ENCODE assay signal across 18 cellular contexts in the genomic region with DNA sequence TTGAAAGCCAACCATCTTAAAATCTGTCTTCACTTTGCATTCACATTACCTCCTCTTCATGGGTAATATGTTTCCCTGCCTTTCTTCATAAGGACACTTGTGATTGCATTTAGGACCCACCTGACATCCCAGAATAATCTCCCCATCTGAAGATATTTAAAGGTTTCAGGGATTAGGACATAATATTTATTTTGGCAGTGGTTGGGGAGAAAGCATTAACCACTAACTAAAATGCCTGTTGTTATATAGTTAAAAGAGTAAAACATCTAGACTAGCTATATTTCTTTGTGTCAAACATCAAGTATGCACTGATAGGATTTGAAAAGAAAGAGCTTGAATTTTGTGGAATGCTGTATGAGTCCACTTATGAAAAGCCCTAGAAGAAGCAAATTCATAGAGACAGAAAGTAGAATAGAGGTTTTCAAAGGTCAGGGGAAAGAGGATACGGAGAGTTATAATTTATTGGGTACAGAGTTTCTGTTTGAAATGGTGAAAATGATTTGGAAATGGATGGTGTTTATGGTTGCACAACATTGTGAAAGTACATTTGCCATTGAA.
DNase-seq lines count a peak whose midpoint lies in the region; ATAC-seq, FAIRE-seq and TF ChIP-seq lines count a peak whose summit lies in the region.
"Had no signal": no experiment of that assay in that cellular context is flagged by ENCODE, and none has a peak within 500 bp of the region (broad histone marks: within the 10 kb centered on the region; RNA-seq: fewer than 3 reads in every experiment).

No MANE protein-coding gene starts in this region.

- H3K23ac ChIP-seq in mesenchymal stem cell (ENCODE audit: low read length in 2 of 2), result no peak overlapping the region

- BruUV-seq in K562 (replicated peaks; lab: Mats Ljungman, UMichigan), result no TSS peak

- H3K79me1 ChIP-seq in mesenchymal stem cell (replicated peaks; ENCODE audit: low read length, poor library complexity, severe bottlenecking), result no peaks in the 10 kb centered on the region

- H3K4me3 ChIP-seq in adipocyte (ENCODE audit: low read length), result peak overlapping the region; percentile 28
- no peak overlapping the region for H3K4me3 ChIP-seq in K562
- H3K4me3 ChIP-seq in mesenchymal stem cell (ENCODE audit: insufficient read depth in 1 of 2, low read depth in 1 of 2, low read length in 2 of 2), result no peak overlapping the region
- H3K4me3 ChIP-seq: HAP-1 had no signal

- H3K9me1 ChIP-seq in K562 (ENCODE audit: control insufficient read depth, insufficient read depth, low read length), result no peaks in the 10 kb centered on the region

- H3K4me2 ChIP-seq in K562 (ENCODE audit: insufficient read depth, low read length), result no peak overlapping the region
- no peak overlapping the region for H3K4me2 ChIP-seq in mesenchymal stem cell (ENCODE audit: low read length, poor library complexity, severe bottlenecking)

- no peak overlapping the region for H3K27ac ChIP-seq in K562 (ENCODE audit: extremely low read depth, low read depth, low read length)
- no peak overlapping the region for H3K27ac ChIP-seq in mesenchymal stem cell (ENCODE audit: low read length, poor library complexity, severe bottlenecking)

- peak overlapping the region; percentile 46 for H3K9ac ChIP-seq in adipocyte (ENCODE audit: low read length)
- no peak overlapping the region for H3K9ac ChIP-seq in K562 (ENCODE audit: insufficient read depth in 1 of 2, low read depth in 2 of 2, low read length in 2 of 2)
- H3K9ac ChIP-seq in mesenchymal stem cell (ENCODE audit: low read length), result no peak overlapping the region

- no peak for TF ChIP-seq POLR2A in K562 (conservative IDR thresholded peaks at IDR 0.05)

- H2BK12ac ChIP-seq in mesenchymal stem cell (ENCODE audit: low read length in 2 of 2), result no peak overlapping the region

- no peak for ATAC-seq in K562
- ATAC-seq in sciatic nerve, result peak; percentile 46

- intact Hi-C loops in K562 (cut with micrococcal nuclease), result no loop called here
- intact Hi-C loops in sciatic nerve (cut with DNase I), result no loop called here

- TF ChIP-seq EP300 in K562 (IDR thresholded peaks at IDR 0.05; ENCODE audit: low read length), result no peak

- in situ Hi-C loops in K562 (cut with MboI), result no loop called here

- FAIRE-seq in K562 (lab: Jason Lieb, UNC), result no peak
- FAIRE-seq: G401.6, GM12892, H54 had no signal

- H2BK5ac ChIP-seq in mesenchymal stem cell (ENCODE audit: low read depth, low read length, poor library complexity, severe bottlenecking), result no peak overlapping the region

- no peak overlapping the region for H4K91ac ChIP-seq in mesenchymal stem cell (ENCODE audit: low read length)

- TF ChIP-seq CTCF in K562 (IDR thresholded peaks at IDR 0.05 in 2 of 3, conservative IDR thresholded peaks at IDR 0.05 in 1 of 3; ENCODE audit: insufficient read depth in 2 of 3, low read depth in 1 of 3, low read length in 3 of 3), result no peak

- H2AFZ ChIP-seq in K562 (ENCODE audit: low read depth, low read length) (no peak overlapping the region), mesenchymal stem cell (ENCODE audit: low read depth, low read length) (no peak overlapping the region)

- H3K4me1 ChIP-seq in adipocyte (ENCODE audit: control insufficient read depth, insufficient read depth, low read length) (peaks cover 15% of the 10 kb centered on the region), K562 (replicated peaks in 1 of 2; ENCODE audit: control insufficient read depth in 2 of 2, insufficient read depth in 2 of 2, low read length in 2 of 2) (no peaks in the 10 kb centered on the region), mesenchymal stem cell (ENCODE audit: control insufficient read depth, insufficient read depth, low read depth, low read length) (no peaks in the 10 kb centered on the region)
- H3K4me1 ChIP-seq: HAP-1 had no signal

- no peak for TF ChIP-seq RAD21 in K562 (CRISPR knock-in tag; conservative IDR thresholded peaks at IDR 0.05 in 1 of 2, IDR thresholded peaks at IDR 0.05 in 1 of 2)

- no peak overlapping the region for H2BK15ac ChIP-seq in mesenchymal stem cell (ENCODE audit: low read depth, poor library complexity, severe bottlenecking)

- POLR2A ChIA-PET in K562 (lab: Yijun Ruan, JAX), result no interaction called here

- no peaks in the 10 kb centered on the region for H4K20me1 ChIP-seq in K562 (replicated peaks; ENCODE audit: control insufficient read depth, insufficient read depth, low read length)

- H3K9me3 ChIP-seq in adipocyte (ENCODE audit: control insufficient read depth, low read length) (no peaks in the 10 kb centered on the region), K562 (replicated peaks; ENCODE audit: control insufficient read depth, insufficient read depth, low read depth, low read length) (no peaks in the 10 kb centered on the region), mesenchymal stem cell (ENCODE audit: control insufficient read depth, low read length) (no peaks in the 10 kb centered on the region)
- H3K9me3 ChIP-seq: HAP-1 had no signal

- 0% methylated on average over 1 of the region's 1 CpG for WGBS in K562 (ENCODE audit: insufficient coverage, low coverage, missing lambda C conversion rate)
- WGBS in mesenchymal stem cell, result 88% methylated on average over 1 of the region's 1 CpG

- DNase-seq in adipocyte (ENCODE audit: low read depth) (no peak), K562 (ENCODE audit: extremely low read depth in 1 of 4, low spot score in 3 of 4) (no peak), mesenchymal stem cell (peak; percentile 16), sciatic nerve (ENCODE audit: low spot score) (no peak), D341Med (ENCODE audit: low spot score) (no peak), putamen (ENCODE audit: low spot score) (no peak)
- DNase-seq: C1 segment of cervical spinal cord; Calu3; CD4-positive, alpha-beta memory T cell; COR-L47; DMS153; DND-41; GOT3; HFFc6 had no signal

- no peak overlapping the region for H2AK5ac ChIP-seq in mesenchymal stem cell (ENCODE audit: low read length, severe bottlenecking)

- no peak overlapping the region for H2BK120ac ChIP-seq in mesenchymal stem cell (ENCODE audit: low read depth, low read length)

- H3K36me3 ChIP-seq in adipocyte (ENCODE audit: control insufficient read depth, insufficient read depth, low read length, severe bottlenecking) (no peaks in the 10 kb centered on the region), K562 (ENCODE audit: control insufficient read depth, insufficient read depth, low read length) (no peaks in the 10 kb centered on the region), mesenchymal stem cell (ENCODE audit: control insufficient read depth in 1 of 2, insufficient read depth in 2 of 2, low read depth in 1 of 2, low read length in 2 of 2) (no peaks in the 10 kb centered on the region)
- H3K36me3 ChIP-seq: HAP-1 had no signal

- CTCF ChIA-PET in K562 (lab: Yijun Ruan, JAX; ENCODE audit: low intra/inter-chr PET ratio), result no interaction called here

- H3K14ac ChIP-seq in mesenchymal stem cell (ENCODE audit: low read length in 2 of 2), result no peak overlapping the region

- no peaks in the 10 kb centered on the region for H3K79me2 ChIP-seq in K562 (ENCODE audit: control insufficient read depth, insufficient read depth, low read length)

- H4K8ac ChIP-seq in mesenchymal stem cell (ENCODE audit: low read length), result no peak overlapping the region

- no peaks in the 10 kb centered on the region for H3K27me3 ChIP-seq in adipocyte (replicated peaks; ENCODE audit: control insufficient read depth, insufficient read depth, low read length)
- H3K27me3 ChIP-seq in K562 (ENCODE audit: control insufficient read depth in 2 of 2, insufficient read depth in 2 of 2, low read length in 2 of 2), result no peaks in the 10 kb centered on the region
- no peaks in the 10 kb centered on the region for H3K27me3 ChIP-seq in mesenchymal stem cell (ENCODE audit: control insufficient read depth in 1 of 2, insufficient read depth in 1 of 2, low read length in 2 of 2)

- no peak overlapping the region for H3K4ac ChIP-seq in mesenchymal stem cell (ENCODE audit: low read depth in 1 of 2, low read length in 2 of 2)

- no peak overlapping the region for H3K18ac ChIP-seq in mesenchymal stem cell (ENCODE audit: low read depth in 1 of 2, low read length in 2 of 2)

TF ChIP-seq in K562, 482 proteins besides CTCF, POLR2A, EP300 and RAD21 (continues in another document):
- 0 out of 2 replicates have a peak, but pooled peaks have one; percentile 31 for TF ChIP-seq CEBPB (tag; IDR thresholded peaks at IDR 0.05)
- no peak for TF ChIP-seq ILK (tag; IDR thresholded peaks at IDR 0.05; ENCODE audit: borderline replicate concordance, low read depth)
- TF ChIP-seq, protein P1, sequence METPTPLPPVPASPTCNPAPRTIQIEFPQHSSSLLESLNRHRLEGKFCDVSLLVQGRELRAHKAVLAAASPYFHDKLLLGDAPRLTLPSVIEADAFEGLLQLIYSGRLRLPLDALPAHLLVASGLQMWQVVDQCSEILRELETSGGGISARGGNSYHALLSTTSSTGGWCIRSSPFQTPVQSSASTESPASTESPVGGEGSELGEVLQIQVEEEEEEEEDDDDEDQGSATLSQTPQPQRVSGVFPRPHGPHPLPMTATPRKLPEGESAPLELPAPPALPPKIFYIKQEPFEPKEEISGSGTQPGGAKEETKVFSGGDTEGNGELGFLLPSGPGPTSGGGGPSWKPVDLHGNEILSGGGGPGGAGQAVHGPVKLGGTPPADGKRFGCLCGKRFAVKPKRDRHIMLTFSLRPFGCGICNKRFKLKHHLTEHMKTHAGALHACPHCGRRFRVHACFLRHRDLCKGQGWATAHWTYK (CRISPR knock-in tag; IDR thresholded peaks at IDR 0.05), result no peak
- TF ChIP-seq, protein P2, sequence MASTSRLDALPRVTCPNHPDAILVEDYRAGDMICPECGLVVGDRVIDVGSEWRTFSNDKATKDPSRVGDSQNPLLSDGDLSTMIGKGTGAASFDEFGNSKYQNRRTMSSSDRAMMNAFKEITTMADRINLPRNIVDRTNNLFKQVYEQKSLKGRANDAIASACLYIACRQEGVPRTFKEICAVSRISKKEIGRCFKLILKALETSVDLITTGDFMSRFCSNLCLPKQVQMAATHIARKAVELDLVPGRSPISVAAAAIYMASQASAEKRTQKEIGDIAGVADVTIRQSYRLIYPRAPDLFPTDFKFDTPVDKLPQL (IDR thresholded peaks at IDR 0.05; ENCODE audit: extremely low read depth, insufficient read length), result no peak
- TF ChIP-seq, protein P3, sequence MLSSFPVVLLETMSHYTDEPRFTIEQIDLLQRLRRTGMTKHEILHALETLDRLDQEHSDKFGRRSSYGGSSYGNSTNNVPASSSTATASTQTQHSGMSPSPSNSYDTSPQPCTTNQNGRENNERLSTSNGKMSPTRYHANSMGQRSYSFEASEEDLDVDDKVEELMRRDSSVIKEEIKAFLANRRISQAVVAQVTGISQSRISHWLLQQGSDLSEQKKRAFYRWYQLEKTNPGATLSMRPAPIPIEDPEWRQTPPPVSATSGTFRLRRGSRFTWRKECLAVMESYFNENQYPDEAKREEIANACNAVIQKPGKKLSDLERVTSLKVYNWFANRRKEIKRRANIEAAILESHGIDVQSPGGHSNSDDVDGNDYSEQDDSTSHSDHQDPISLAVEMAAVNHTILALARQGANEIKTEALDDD (IDR thresholded peaks at IDR 0.05), result no peak
- no peak for TF ChIP-seq TEAD4 (IDR thresholded peaks at IDR 0.05; ENCODE audit: low read length)
- TF ChIP-seq TEAD4 (CRISPR knock-in tag; IDR thresholded peaks at IDR 0.05; ENCODE audit: borderline replicate concordance), result no peak
